In the genomic region with DNA sequence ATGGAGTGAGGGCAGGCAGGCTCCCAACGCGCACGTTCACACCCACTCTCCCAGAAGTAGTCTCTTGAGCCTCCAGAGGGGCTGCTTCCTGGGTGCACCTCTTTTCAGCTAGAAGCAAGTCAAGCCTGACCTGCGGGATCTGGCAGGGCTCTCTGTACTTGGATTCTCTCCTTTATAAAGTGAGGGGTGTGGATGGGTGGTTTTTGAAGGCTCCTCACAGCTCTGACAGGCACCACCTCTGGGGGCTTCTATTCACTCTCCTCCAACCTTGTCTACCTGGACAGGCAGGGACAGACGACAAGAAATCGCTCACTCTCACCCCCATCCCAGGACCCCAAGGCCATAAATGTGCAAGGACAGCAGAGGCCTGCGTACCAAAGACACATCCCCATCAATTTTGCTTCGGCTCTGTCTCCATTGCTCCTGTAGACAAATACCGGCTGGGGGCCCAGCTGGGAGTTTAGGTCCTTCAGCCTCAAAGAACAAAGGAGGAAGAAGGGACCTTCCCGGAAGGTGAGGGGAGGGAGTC, we compare ENCODE assay signal across 8 cellular contexts. TPM values are rescaled to one million over a fixed set of nuclear protein-coding genes. Genes with fewer than 3 reads are reported as not detected.
DNase-seq lines count a peak whose midpoint lies in the region; ATAC-seq and TF ChIP-seq lines count a peak whose summit lies in the region.

No MANE protein-coding gene starts in this region.

- H3K9me3 Mint-ChIP-seq in GM23338 (no peaks in the 10 kb centered on the region; the same call in 2 of the 3 replicates), T-cell (no peaks in the 10 kb centered on the region)
- no peaks in the 10 kb centered on the region for H3K9me3 Mint-ChIP-seq in effector memory CD8-positive, alpha-beta T cell

- H4K20me1 ChIP-seq in GM23338 (replicated peaks; ENCODE audit: insufficient read depth) = peaks cover 27% of the 10 kb centered on the region

- TF ChIP-seq CTCF in GM23338 (conservative IDR thresholded peaks at IDR 0.05; ENCODE audit: low read depth in 2 of 2) = no peak

- peak overlapping the region; percentile 70 for H3K9ac ChIP-seq in iPS-18a (ENCODE audit: low read length)
- peak overlapping the region; percentile 15 to 64 (median 48) for H3K9ac ChIP-seq in skeletal muscle tissue (ENCODE audit: low read depth in 1 of 3, low read length in 3 of 3)

- H3K36me3 Mint-ChIP-seq in GM23338 (ENCODE audit: low read depth) = peaks cover 29% of the 10 kb centered on the region
- peaks cover 9% of the 10 kb centered on the region for H3K36me3 Mint-ChIP-seq in T-cell
- peaks cover 33% of the 10 kb centered on the region for H3K36me3 Mint-ChIP-seq in effector memory CD8-positive, alpha-beta T cell (ENCODE audit: insufficient read depth)

- H3K9me3 ChIP-seq in iPS-18a (ENCODE audit: control insufficient read depth, low read depth, low read length) (no peaks in the 10 kb centered on the region), skeletal muscle tissue (ENCODE audit: control insufficient read depth in 3 of 3, low read length in 3 of 3) (no peaks in the 10 kb centered on the region)

- H3K27ac Mint-ChIP-seq in GM23338 = peak overlapping the region; percentile 96
- peak overlapping the region; percentile 49 to 60 for H3K27ac Mint-ChIP-seq in T-cell
- H3K27ac Mint-ChIP-seq in effector memory CD8-positive, alpha-beta T cell = peak overlapping the region in 1 of 2 donors; percentile 38

- peak overlapping the region; percentile 71 for H3K4me3 Mint-ChIP-seq in GM23338
- peak overlapping the region; percentile 46 to 87 (median 53) for H3K4me3 Mint-ChIP-seq in T-cell
- H3K4me3 Mint-ChIP-seq in effector memory CD8-positive, alpha-beta T cell = peak overlapping the region in 1 of 2 donors; percentile 31

- DNase-seq in GM23338 (ENCODE audit: low spot score) = no peak
- DNase-seq in T-cell = no peak
- DNase-seq in effector memory CD8-positive, alpha-beta T cell = no peak
- DNase-seq in NCI-H524 treated with DMSO at 0.1 percent for 48 hours (lab: John Stamatoyannopoulos, UW) = no peak

- H3F3A ChIP-seq in GM23338 (replicated peaks; ENCODE audit: low read depth) = peaks cover 7% of the 10 kb centered on the region; the same call in 1 of the 2 replicates

- peaks cover 17% of the 10 kb centered on the region for H3K36me3 ChIP-seq in GM23338 (ENCODE audit: insufficient read depth)
- peaks cover 24% of the 10 kb centered on the region for H3K36me3 ChIP-seq in iPS-18a (ENCODE audit: control insufficient read depth, low read depth, low read length)
- peaks cover 11 to 18% (median 15%) of the 10 kb centered on the region in 3 donors for H3K36me3 ChIP-seq in skeletal muscle tissue (ENCODE audit: control insufficient read depth in 3 of 3, insufficient read depth in 3 of 3, low read length in 3 of 3)

- H3K4me3 ChIP-seq in GM23338 = peak overlapping the region; percentile 57
- peak overlapping the region; percentile 57 for H3K4me3 ChIP-seq in iPS-18a (ENCODE audit: low read length)
- H3K4me3 ChIP-seq in skeletal muscle tissue (ENCODE audit: low read length in 3 of 3) = peak overlapping the region; percentile 36 to 63 (median 55)

- H3K27me3 ChIP-seq in GM23338 (ENCODE audit: insufficient read depth) (no peaks in the 10 kb centered on the region), iPS-18a (ENCODE audit: control insufficient read depth, insufficient read depth, low read length) (no peaks in the 10 kb centered on the region), skeletal muscle tissue (ENCODE audit: control insufficient read depth in 3 of 3, insufficient read depth in 3 of 3, low read length in 3 of 3) (peaks cover 0 to 3% (median 0%) of the 10 kb centered on the region in 3 donors)

- peak overlapping the region; percentile 94 for H3K4me2 ChIP-seq in GM23338

- peak overlapping the region; percentile 99 for H3K27ac ChIP-seq in GM23338 (ENCODE audit: low read depth)
- peak overlapping the region; percentile 98 for H3K27ac ChIP-seq in iPS-18a (ENCODE audit: low read length)
- H3K27ac ChIP-seq in skeletal muscle tissue (ENCODE audit: low read depth, low read length) = peak overlapping the region; percentile 72

- H3K4me1 Mint-ChIP-seq in GM23338 = peaks cover 47% of the 10 kb centered on the region
- H3K4me1 Mint-ChIP-seq in T-cell = peaks cover 25 to 33% (median 31%) of the 10 kb centered on the region in 3 donors
- peaks cover 18 to 28% of the 10 kb centered on the region in 2 donors for H3K4me1 Mint-ChIP-seq in effector memory CD8-positive, alpha-beta T cell (ENCODE audit: low read depth in 2 of 2)

- H3K4me1 ChIP-seq in GM23338 (ENCODE audit: insufficient read depth) (peaks cover 29% of the 10 kb centered on the region), iPS-18a (ENCODE audit: control insufficient read depth, low read depth, low read length) (peaks cover 24% of the 10 kb centered on the region), skeletal muscle tissue (ENCODE audit: control insufficient read depth in 3 of 3, insufficient read depth in 3 of 3, low read length in 3 of 3) (peaks cover 32 to 38% (median 34%) of the 10 kb centered on the region in 3 donors)

- POLR2A ChIA-PET in T-cell (lab: Charles Lee) = interaction anchor here (0.6 to 0.7 kb wide), 8 partner anchors 9 to 1528 kb away, joined by 4 to 17 read pairs (median 7); a partner anchor contains a TSS

- H3K27me3 Mint-ChIP-seq in GM23338 (ENCODE audit: insufficient read depth, low read depth, poor library complexity) = peaks cover 9% of the 10 kb centered on the region
- no peaks in the 10 kb centered on the region for H3K27me3 Mint-ChIP-seq in T-cell
- no peaks in the 10 kb centered on the region for H3K27me3 Mint-ChIP-seq in effector memory CD8-positive, alpha-beta T cell

- H2AFZ ChIP-seq in GM23338 = peak overlapping the region; percentile 72; the same call in 1 of the 2 replicates

- peaks cover 40% of the 10 kb centered on the region for H3K79me2 ChIP-seq in GM23338 (replicated peaks; ENCODE audit: insufficient read depth)

- no peaks in the 10 kb centered on the region for H3K9me2 ChIP-seq in GM23338 (ENCODE audit: insufficient read depth)

- ATAC-seq in GM23338 (no peak), T-cell (replicated peaks in 1 of 4) (no peak), GM19324 (IDR thresholded peaks at IDR 0.05; ENCODE audit: low FRiP score, unreplicated experiment) (no peak), HG03280 (IDR thresholded peaks at IDR 0.05; ENCODE audit: unreplicated experiment) (no peak)
- ATAC-seq in effector memory CD8-positive, alpha-beta T cell (replicated peaks) = no peak

- CTCF ChIA-PET in T-cell (lab: Charles Lee) = interaction anchor here in 1 of 2 donors (0.6 to 1.2 kb wide), 5 partner anchors 76 to 94 kb away, joined by 3 to 5 read pairs (median 3); a partner anchor contains a TSS

TF ChIP-seq in GM23338, 12 proteins besides CTCF, POLR2A, EP300 and RAD21 (continues in another document):
- TF ChIP-seq ZNF114 (CRISPR knock-in tag; IDR thresholded peaks at IDR 0.05) = no peak

RNA-seq across cellular contexts. Expression of a gene that starts 0.8 kb away (rescaled TPM):
- 29.0 and 30.0 TPM in 2 replicates for total RNA-seq in GM23338 (2014; rRNA removed; shearing (Covaris generic))
- polyA plus RNA-seq in GM23338 (2016; fragmentation: Nextera tagmentation; extraction: Ambion mirVana) = 5.1 and 5.5 TPM in 2 replicates
- 10 to 100 TPM; 30.4 to 42.1 (median 34.9) TPM for total RNA-seq in T-cell
- 18.3 TPM for total RNA-seq in skeletal muscle tissue
